Comparison of ENCODE assay signal across 9 cellular contexts in the genomic region with DNA sequence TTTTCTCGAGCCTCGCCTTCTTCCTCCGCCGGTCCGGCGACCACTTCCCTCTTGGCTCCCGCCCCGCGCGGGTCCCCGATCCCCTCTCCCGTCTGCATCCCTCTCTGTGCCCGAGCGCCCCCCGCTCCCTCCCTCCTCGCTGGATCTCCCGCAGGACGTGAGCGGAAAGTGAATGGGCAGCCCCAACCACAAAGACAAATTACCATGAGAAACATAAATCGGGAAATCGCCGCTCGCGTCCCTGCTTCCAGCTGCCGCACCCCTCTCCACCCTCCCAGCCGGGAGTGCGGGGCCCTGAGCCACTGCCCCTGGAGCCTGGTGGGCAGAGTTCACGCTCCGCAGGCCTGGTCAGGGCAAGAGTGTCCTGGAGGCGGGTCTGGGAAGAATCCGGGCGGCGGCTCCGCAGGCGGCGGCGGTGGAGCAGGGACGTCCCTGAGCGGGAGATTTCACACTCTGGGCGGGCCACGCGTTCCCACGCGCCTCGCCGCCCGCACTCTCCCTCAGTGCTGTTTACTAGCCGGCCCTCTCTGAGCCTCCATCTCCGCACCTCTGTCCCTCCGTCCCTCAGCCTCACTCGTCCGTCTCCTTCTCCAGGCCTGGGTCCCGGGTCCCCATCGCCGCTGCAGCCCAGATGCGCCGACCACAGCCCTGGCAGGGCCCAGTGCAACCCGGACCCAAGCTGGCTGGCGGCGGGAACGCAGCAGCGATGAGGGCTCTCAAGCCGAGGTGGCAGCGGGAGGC. TPM values are rescaled to one million over a fixed set of nuclear protein-coding genes. Genes with fewer than 3 reads are reported as not detected.
A peak's percentile ranks its signal among the peaks of the same experiment; 100 is the strongest.
DNase-seq lines count a peak whose midpoint lies in the region; ATAC-seq, FAIRE-seq and TF ChIP-seq lines count a peak whose summit lies in the region.
"Had no signal": no experiment of that assay in that cellular context is flagged by ENCODE, and none has a peak within 500 bp of the region (broad histone marks: within the 10 kb centered on the region; RNA-seq: fewer than 3 reads in every experiment).

No MANE protein-coding gene starts in this region.

- POLR2A ChIA-PET in A549 (lab: Yijun Ruan, JAX): interaction anchor here (0.6 to 0.7 kb wide), 2 partner anchors 46 to 175 kb away, joined by 3 read pairs; a partner anchor contains a TSS

- H3K4me1 ChIP-seq in A549 (peaks cover 6% of the 10 kb centered on the region; the same call in 2 of the 3 replicates), right atrium auricular region (peaks cover 0 to 30% of the 10 kb centered on the region in 2 donors)

- ATAC-seq in A549: peak; percentile 25 to 61
- ATAC-seq in HG03378 (IDR thresholded peaks at IDR 0.05; ENCODE audit: unreplicated experiment): no peak

- H3K9me3 ChIP-seq in A549: 0 out of 3 replicates have a peak, but pooled peaks cover 9% of the 10 kb centered on the region
- no peaks in the 10 kb centered on the region for H3K9me3 ChIP-seq in right atrium auricular region

- intact Hi-C loops in activated T-helper 2 cell treated with anti-CD3 and anti-CD28 coated beads, Interferon-gamma antibody, Interleukin-2, Interleukin-4, amounts not matched to agents 10 μg/mL and 5 μg/mL and 100 μg/mL, durations not matched to agents 14 hours and 24 hours and 36 hours (cut with micrococcal nuclease): loop anchor here (5.0 kb wide), 1 partner anchor 231 kb away; no protein-coding TSS in a partner anchor

- H3K4me3 ChIP-seq in A549 (peak overlapping the region; percentile 72), H7 (ENCODE audit: insufficient read depth, low read depth, low read length) (peak overlapping the region; percentile 73), right atrium auricular region (peak overlapping the region; percentile 41 to 59), retinal pigment epithelial cell (ENCODE audit: low read length) (peak overlapping the region; percentile 44)

- H3K36me3 Mint-ChIP-seq in activated T-helper 2 cell treated with anti-CD3 and anti-CD28 coated beads, Interferon-gamma antibody, Interleukin-2, Interleukin-4, amounts not matched to agents 10 μg/mL and 5 μg/mL and 100 μg/mL, durations not matched to agents 14 hours and 24 hours and 36 hours (ENCODE audit: low read depth): no peaks in the 10 kb centered on the region

- no peak for TF ChIP-seq EP300 in A549 (IDR thresholded peaks at IDR 0.05)

- TF ChIP-seq RAD21 in A549 (conservative IDR thresholded peaks at IDR 0.05 in 1 of 2, IDR thresholded peaks at IDR 0.05 in 1 of 2): no peak

- no peaks in the 10 kb centered on the region for H3K36me3 ChIP-seq in H7 (replicated peaks; ENCODE audit: control insufficient read depth, insufficient read depth, low read length)
- no peaks in the 10 kb centered on the region for H3K36me3 ChIP-seq in right atrium auricular region

- H3K27me3 ChIP-seq in H7 (ENCODE audit: control insufficient read depth, insufficient read depth, low read length) (peaks cover 45% of the 10 kb centered on the region), right atrium auricular region (no peaks in the 10 kb centered on the region)

- CTCF ChIA-PET in A549 (lab: Yijun Ruan, JAX): interaction anchor here (0.6 to 6.6 kb wide), 21 partner anchors 8 to 633 kb away, joined by 3 to 95 read pairs (median 5); a partner anchor contains a TSS

- TF ChIP-seq POLR2A in A549 (IDR thresholded peaks at IDR 0.05; ENCODE audit: low read length): no peak
- TF ChIP-seq POLR2A in H54 (IDR thresholded peaks at IDR 0.05; ENCODE audit: low read depth, low read length): no peak

- peak overlapping the region; percentile 43 for H3K4me3 Mint-ChIP-seq in activated T-helper 2 cell treated with anti-CD3 and anti-CD28 coated beads, Interferon-gamma antibody, Interleukin-2, Interleukin-4, amounts not matched to agents 10 μg/mL and 5 μg/mL and 100 μg/mL, durations not matched to agents 14 hours and 24 hours and 36 hours (ENCODE audit: low read depth)

- peak overlapping the region in 1 of 2 experiments; percentile 57; a peak in 4 of 6 replicates for H3K27ac ChIP-seq in A549
- peak overlapping the region in 1 of 2 donors; percentile 52 for H3K27ac ChIP-seq in right atrium auricular region

- peaks cover 69% of the 10 kb centered on the region for H3K27me3 Mint-ChIP-seq in activated T-helper 2 cell treated with anti-CD3 and anti-CD28 coated beads, Interferon-gamma antibody, Interleukin-2, Interleukin-4, amounts not matched to agents 10 μg/mL and 5 μg/mL and 100 μg/mL, durations not matched to agents 14 hours and 24 hours and 36 hours (ENCODE audit: low read depth)

- TF ChIP-seq CTCF in A549 (IDR thresholded peaks at IDR 0.05) (no peak), right atrium auricular region (IDR thresholded peaks at IDR 0.05) (no peak), retinal pigment epithelial cell (conservative IDR thresholded peaks at IDR 0.05; ENCODE audit: low read depth, low read length) (no peak)

- WGBS in A549 (ENCODE audit: missing lambda C conversion rate): 17% methylated on average over 28 of the region's 64 CpGs

- peak overlapping the region; percentile 100 for H3K4me2 ChIP-seq in A549

- no peaks in the 10 kb centered on the region for H3K9me3 Mint-ChIP-seq in activated T-helper 2 cell treated with anti-CD3 and anti-CD28 coated beads, Interferon-gamma antibody, Interleukin-2, Interleukin-4, amounts not matched to agents 10 μg/mL and 5 μg/mL and 100 μg/mL, durations not matched to agents 14 hours and 24 hours and 36 hours

- FAIRE-seq in A549 (lab: Jason Lieb, UNC) (no peak), H54 (lab: Jason Lieb, UNC) (no peak)
- FAIRE-seq: GM18507 had no signal

- no peak overlapping the region for H3K27ac Mint-ChIP-seq in activated T-helper 2 cell treated with anti-CD3 and anti-CD28 coated beads, Interferon-gamma antibody, Interleukin-2, Interleukin-4, amounts not matched to agents 10 μg/mL and 5 μg/mL and 100 μg/mL, durations not matched to agents 14 hours and 24 hours and 36 hours

- H3K4me1 Mint-ChIP-seq in activated T-helper 2 cell treated with anti-CD3 and anti-CD28 coated beads, Interferon-gamma antibody, Interleukin-2, Interleukin-4, amounts not matched to agents 10 μg/mL and 5 μg/mL and 100 μg/mL, durations not matched to agents 14 hours and 24 hours and 36 hours (ENCODE audit: low read depth): peaks cover 11% of the 10 kb centered on the region

- DNase-seq in A549 (ENCODE audit: low read depth in 1 of 2, low spot score in 1 of 2) (peak; percentile 12 to 32), H7 (peak; percentile 93), right atrium auricular region (ENCODE audit: low spot score) (no peak), retinal pigment epithelial cell (ENCODE audit: low read depth) (no peak), dedifferentiated amniotic fluid mesenchymal stem cell (ENCODE audit: extremely low spot score) (no peak), H54 (ENCODE audit: insufficient read length, low spot score) (no peak)
- DNase-seq in activated T-helper 2 cell treated with anti-CD3 and anti-CD28 coated beads, Interferon-gamma antibody, Interleukin-2, Interleukin-4, amounts not matched to agents 10 μg/mL and 5 μg/mL and 100 μg/mL, durations not matched to agents 14 hours and 24 hours and 36 hours (ENCODE audit: low spot score): no peak

TF ChIP-seq in A549, 52 proteins besides CTCF, POLR2A, EP300 and RAD21:
- TF ChIP-seq FOXS1 (CRISPR knock-in tag; IDR thresholded peaks at IDR 0.05): no peak
- TF ChIP-seq SMC3 (IDR thresholded peaks at IDR 0.05): no peak
- TF ChIP-seq, protein P1, sequence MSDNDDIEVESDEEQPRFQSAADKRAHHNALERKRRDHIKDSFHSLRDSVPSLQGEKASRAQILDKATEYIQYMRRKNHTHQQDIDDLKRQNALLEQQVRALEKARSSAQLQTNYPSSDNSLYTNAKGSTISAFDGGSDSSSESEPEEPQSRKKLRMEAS (IDR thresholded peaks at IDR 0.05): peak; percentile 54
- TF ChIP-seq, protein P2, sequence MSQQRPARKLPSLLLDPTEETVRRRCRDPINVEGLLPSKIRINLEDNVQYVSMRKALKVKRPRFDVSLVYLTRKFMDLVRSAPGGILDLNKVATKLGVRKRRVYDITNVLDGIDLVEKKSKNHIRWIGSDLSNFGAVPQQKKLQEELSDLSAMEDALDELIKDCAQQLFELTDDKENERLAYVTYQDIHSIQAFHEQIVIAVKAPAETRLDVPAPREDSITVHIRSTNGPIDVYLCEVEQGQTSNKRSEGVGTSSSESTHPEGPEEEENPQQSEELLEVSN (IDR thresholded peaks at IDR 0.05; ENCODE audit: borderline replicate concordance, low read depth): peak; percentile 86

RNA-seq across cellular contexts. Expression of a gene that starts 0.8 kb away (rescaled TPM):
- polyA plus RNA-seq in A549 (2011; rRNA removed): 0.01 TPM in 1 of 2 replicates, not detected in the other
- 0.01 TPM in 2 replicates for polyA plus RNA-seq in A549 (2012; cell fraction: cytosol; rRNA removed)
- polyA plus RNA-seq in A549 (2012; cell fraction: nucleus; rRNA removed): 0.04 and 0.06 TPM in 2 replicates
- polyA plus RNA-seq in A549 (2017; fragmentation: RNase III; extraction: RNeasy Plus Mini Kit Qiagen cat#74134 plus additional on column Dnase treatment): 0.03 to 0.04 TPM (median 0.03 TPM) in 3 replicates
- not detected in 2 replicates for polyA minus RNA-seq in A549 (2011; rRNA and poly(A)+ RNA removed)
- 16.4 and 22.4 TPM in 2 replicates for total RNA-seq in H7 (2014; rRNA removed; shearing (Covaris generic))
- not detected in 2 replicates for total RNA-seq in activated T-helper 2 cell treated with anti-CD3 and anti-CD28 coated beads, Interferon-gamma antibody, Interleukin-2, Interleukin-4, amounts not matched to agents 10 μg/mL and 5 μg/mL and 100 μg/mL, durations not matched to agents 14 hours and 24 hours and 36 hours
- total RNA-seq in right atrium auricular region: 1 to 10 TPM in 1 of 2 donors, under 1 TPM in 1; 0.51 to 3.5 TPM

RNA-seq across cellular contexts. Expression of a gene that starts 40.1 kb away (rescaled TPM):
- polyA plus RNA-seq in A549 (2011; rRNA removed) (25.3 and 28.1 TPM in 2 replicates), A549 (2017; fragmentation: RNase III; extraction: RNeasy Plus Mini Kit Qiagen cat#74134 plus additional on column Dnase treatment) (15.2 to 20.8 TPM (median 17.5 TPM) in 3 replicates)
- polyA plus RNA-seq in A549 (2012; cell fraction: cytosol; rRNA removed): 15.8 and 17.0 TPM in 2 replicates
- 23.3 and 35.8 TPM in 2 replicates for polyA plus RNA-seq in A549 (2012; cell fraction: nucleus; rRNA removed)
- 17.6 and 20.1 TPM in 2 replicates for polyA minus RNA-seq in A549 (2011; rRNA and poly(A)+ RNA removed)
- 31.7 and 34.2 TPM in 2 replicates for total RNA-seq in H7 (2014; rRNA removed; shearing (Covaris generic))
- 29.0 and 32.3 TPM in 2 replicates for total RNA-seq in activated T-helper 2 cell treated with anti-CD3 and anti-CD28 coated beads, Interferon-gamma antibody, Interleukin-2, Interleukin-4, amounts not matched to agents 10 μg/mL and 5 μg/mL and 100 μg/mL, durations not matched to agents 14 hours and 24 hours and 36 hours
- 1 to 10 TPM; 8.0 to 9.0 TPM for total RNA-seq in right atrium auricular region

Comparison
In these comparisons a context has a peak if more than half of its experiments do, and no peak if none do; other contexts are left out.
1. DNase-seq: peak in A549 (2 of 2) and H7 (single experiment); none in activated T-helper 2 cell treated with anti-CD3 and anti-CD28 coated beads, Interferon-gamma antibody, Interleukin-2, Interleukin-4, amounts not matched to agents 10 μg/mL and 5 μg/mL and 100 μg/mL, durations not matched to agents 14 hours and 24 hours and 36 hours (single experiment), right atrium auricular region (single experiment), retinal pigment epithelial cell (single experiment), dedifferentiated amniotic fluid mesenchymal stem cell (single experiment) and H54 (single experiment).
2. Peak in every context shown above with its lines, with median percentiles within 50 percentile points of each other: H3K4me3 ChIP-seq.